Comparison of ENCODE assay signal across 8 cellular contexts in the genomic region with DNA sequence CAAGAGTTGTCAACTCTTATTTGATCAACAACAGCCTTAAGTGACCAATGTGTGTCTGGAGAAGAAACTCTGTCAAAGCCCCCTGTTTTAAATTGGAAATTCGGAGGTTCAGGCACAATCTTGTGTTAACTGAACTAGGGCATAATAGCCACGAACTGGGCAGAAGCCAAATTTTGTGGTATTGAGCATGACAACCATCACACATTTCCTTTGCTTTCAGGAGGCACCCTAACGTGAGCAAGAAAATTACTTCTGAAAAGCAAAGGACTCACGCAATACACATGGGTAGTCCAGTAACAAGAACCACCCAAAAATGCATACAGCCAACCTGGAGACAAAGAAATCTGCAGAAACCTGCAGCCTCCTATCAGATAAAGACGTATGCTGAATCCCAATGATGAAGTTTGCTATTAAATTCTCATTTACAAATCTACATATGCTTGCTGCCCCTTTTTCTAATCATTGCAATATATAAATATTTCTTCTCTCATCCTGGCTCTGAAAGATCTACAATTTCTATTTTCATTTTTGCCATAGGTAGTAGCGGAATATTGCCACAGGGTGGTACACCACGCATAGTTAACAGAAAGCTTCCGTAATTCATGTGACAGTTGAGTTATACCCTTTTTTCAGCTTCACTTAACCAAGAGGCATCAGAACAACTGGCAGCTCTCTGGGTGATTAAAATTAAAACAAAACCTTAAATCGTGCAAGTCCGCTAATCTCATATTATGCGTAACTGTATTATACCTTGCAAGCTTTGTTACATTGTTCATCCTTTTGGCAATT.
A peak's percentile ranks its signal among the peaks of the same experiment; 100 is the strongest.
DNase-seq lines count a peak whose midpoint lies in the region; ATAC-seq and TF ChIP-seq lines count a peak whose summit lies in the region.

No MANE protein-coding gene starts in this region.

- no peaks in the 10 kb centered on the region for H3K27me3 Mint-ChIP-seq in activated T-cell treated with anti-CD3 and anti-CD28 coated beads, Interleukin-2, amount 50 U/mL, for 24 hours

- H3K36me3 Mint-ChIP-seq in activated T-cell treated with anti-CD3 and anti-CD28 coated beads, Interleukin-2, amount 50 U/mL, for 24 hours (ENCODE audit: low read depth): no peaks in the 10 kb centered on the region

- CTCF ChIA-PET in BJ (lab: Yijun Ruan, JAX): no interaction called here

- H3K4me1 Mint-ChIP-seq in activated T-cell treated with anti-CD3 and anti-CD28 coated beads, Interleukin-2, amount 50 U/mL, for 24 hours (ENCODE audit: low read depth): no peaks in the 10 kb centered on the region

- no peaks in the 10 kb centered on the region for H3K36me3 ChIP-seq in BJ (ENCODE audit: control insufficient read depth, insufficient read depth, low read length)

- peak; percentile 43; the same call in 1 of the 2 replicates for TF ChIP-seq CTCF in BJ (IDR thresholded peaks at IDR 0.05; ENCODE audit: insufficient read depth, low read depth, low read length)

- peak; percentile 79 for ATAC-seq in GM19452 (IDR thresholded peaks at IDR 0.05; ENCODE audit: unreplicated experiment)

- POLR2A ChIA-PET in BJ (lab: Charles Lee): no interaction called here

- H3K4me3 Mint-ChIP-seq in activated T-cell treated with anti-CD3 and anti-CD28 coated beads, Interleukin-2, amount 50 U/mL, for 24 hours: no peak overlapping the region

- H3K9me3 Mint-ChIP-seq in activated T-cell treated with anti-CD3 and anti-CD28 coated beads, Interleukin-2, amount 50 U/mL, for 24 hours: peaks cover under 1% of the 10 kb centered on the region

- H3K4me3 ChIP-seq in BJ (ENCODE audit: low read depth, low read length): no peak overlapping the region

- DNase-seq in BJ (ENCODE audit: low read depth): no peak
- peak; percentile 98 for DNase-seq in NCI-H1694 treated with DMSO at 0.1 percent for 48 hours (lab: John Stamatoyannopoulos, UW)
- DNase-seq in astrocyte of the hippocampus (ENCODE audit: low read depth, low spot score): peak; percentile 62
- DNase-seq in myocyte (ENCODE audit: low read depth): peak; percentile 42
- no peak for DNase-seq in stimulated activated CD4-positive, alpha-beta T cell treated with anti-CD3 and anti-CD28 coated beads, Interleukin-12 subunit alpha, Interleukin-12 subunit beta, amount 100 ng/mL, for 4 hours
- no peak for DNase-seq in activated T-cell treated with anti-CD3 and anti-CD28 coated beads, Interleukin-2, amount 50 U/mL, for 24 hours
- DNase-seq in cortex of kidney (lab: John Stamatoyannopoulos, UW): no peak

- H3K27me3 ChIP-seq in BJ (ENCODE audit: control insufficient read depth, insufficient read depth, low read length): no peaks in the 10 kb centered on the region

- H3K27ac Mint-ChIP-seq in activated T-cell treated with anti-CD3 and anti-CD28 coated beads, Interleukin-2, amount 50 U/mL, for 24 hours: no peak overlapping the region

Comparison
In these comparisons a context has a peak if more than half of its experiments do, and no peak if none do; other contexts are left out.
1. DNase-seq: peak in NCI-H1694 treated with DMSO at 0.1 percent for 48 hours (single experiment), astrocyte of the hippocampus (single experiment) and myocyte (single experiment); none in BJ (single experiment), stimulated activated CD4-positive, alpha-beta T cell treated with anti-CD3 and anti-CD28 coated beads, Interleukin-12 subunit alpha, Interleukin-12 subunit beta, amount 100 ng/mL, for 4 hours (single experiment), activated T-cell treated with anti-CD3 and anti-CD28 coated beads, Interleukin-2, amount 50 U/mL, for 24 hours (single experiment) and cortex of kidney (single experiment).